In the genomic region with DNA sequence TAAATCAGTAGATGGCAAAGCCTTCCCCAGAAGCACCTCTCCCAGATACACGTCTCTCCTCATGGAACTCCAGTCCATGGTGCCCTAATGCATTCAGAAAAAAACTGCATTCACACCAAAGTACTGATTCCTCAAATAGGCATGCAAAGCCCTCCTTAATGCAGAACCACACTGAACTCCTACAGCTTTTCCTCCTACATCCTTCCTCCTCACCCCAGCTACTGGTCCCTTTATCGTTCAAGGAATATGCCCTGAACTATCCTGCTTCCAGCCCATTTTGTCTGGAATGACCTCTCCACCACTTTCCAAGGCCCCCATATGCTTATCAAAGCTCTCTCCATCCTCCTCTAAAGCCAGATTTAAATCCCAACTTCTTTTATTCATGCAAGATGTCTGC, we compare ENCODE assay signal across 2 cellular contexts.
TF ChIP-seq lines count a peak whose summit lies in the region.

No MANE protein-coding gene starts in this region.

TF ChIP-seq in HEK293, 187 proteins besides CTCF, POLR2A, EP300 and RAD21:
- no peak for TF ChIP-seq ZNF664 (tag by site-specific recombination; IDR thresholded peaks at IDR 0.05)
- peak; percentile 83 for TF ChIP-seq ZFHX2 (tag by site-specific recombination; conservative IDR thresholded peaks at IDR 0.05)
- no peak for TF ChIP-seq ZIC2 (tag by site-specific recombination; IDR thresholded peaks at IDR 0.05)
- TF ChIP-seq ZSCAN23 (tag by site-specific recombination; IDR thresholded peaks at IDR 0.05): no peak
- peak; percentile 66 for TF ChIP-seq EGR2 (tag by site-specific recombination; IDR thresholded peaks at IDR 0.05; ENCODE audit: low read depth)
- TF ChIP-seq ZBTB20 (tag by site-specific recombination; IDR thresholded peaks at IDR 0.05): 0 out of 2 replicates have a peak, but pooled peaks have one; percentile 14
- TF ChIP-seq HOXD13 (CRISPR knock-in tag; IDR thresholded peaks at IDR 0.05; ENCODE audit: borderline replicate concordance): no peak
- TF ChIP-seq ZNF530 (tag by site-specific recombination; IDR thresholded peaks at IDR 0.05; ENCODE audit: low read depth): no peak

TF ChIP-seq in H1, 55 proteins besides CTCF, POLR2A, EP300 and RAD21:
- TF ChIP-seq TAF1 (IDR thresholded peaks at IDR 0.05; ENCODE audit: low read depth, low read length) (no peak), SUZ12 (IDR thresholded peaks at IDR 0.05; ENCODE audit: low read length) (peak; percentile 22; the same call in 1 of the 2 replicates)
